1 cellular context compared by ENCODE assay signal in genomic region chr1:1929639-1930545, GRCh38.
TF ChIP-seq lines count a peak whose summit lies in the region.

No MANE protein-coding gene starts in this region.

TF ChIP-seq in H1, 55 proteins besides CTCF, POLR2A, EP300 and RAD21:
- no peak for TF ChIP-seq SP1 (IDR thresholded peaks at IDR 0.05; ENCODE audit: low read depth, low read length)
- no peak for TF ChIP-seq E2F6 (IDR thresholded peaks at IDR 0.05)
- TF ChIP-seq ZNF274 (IDR thresholded peaks at IDR 0.05; ENCODE audit: borderline replicate concordance, extremely low read depth, low read length) = no peak
- no peak for TF ChIP-seq KDM5A (IDR thresholded peaks at IDR 0.05; ENCODE audit: low read length)
- TF ChIP-seq, protein P1, sequence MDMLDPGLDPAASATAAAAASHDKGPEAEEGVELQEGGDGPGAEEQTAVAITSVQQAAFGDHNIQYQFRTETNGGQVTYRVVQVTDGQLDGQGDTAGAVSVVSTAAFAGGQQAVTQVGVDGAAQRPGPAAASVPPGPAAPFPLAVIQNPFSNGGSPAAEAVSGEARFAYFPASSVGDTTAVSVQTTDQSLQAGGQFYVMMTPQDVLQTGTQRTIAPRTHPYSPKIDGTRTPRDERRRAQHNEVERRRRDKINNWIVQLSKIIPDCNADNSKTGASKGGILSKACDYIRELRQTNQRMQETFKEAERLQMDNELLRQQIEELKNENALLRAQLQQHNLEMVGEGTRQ (IDR thresholded peaks at IDR 0.05; ENCODE audit: low read length) = no peak
- TF ChIP-seq CHD2 (IDR thresholded peaks at IDR 0.05; ENCODE audit: low read length) = no peak
- no peak for TF ChIP-seq ATF2 (IDR thresholded peaks at IDR 0.05; ENCODE audit: low read length)
- TF ChIP-seq SIX5 (IDR thresholded peaks at IDR 0.05; ENCODE audit: low read depth, low read length) = no peak
- TF ChIP-seq TEAD4 (IDR thresholded peaks at IDR 0.05; ENCODE audit: low read depth, low read length) = no peak
- TF ChIP-seq FOSL1 (IDR thresholded peaks at IDR 0.05; ENCODE audit: insufficient read depth, low read depth, low read length) = no peak
- TF ChIP-seq RNF2 (IDR thresholded peaks at IDR 0.05; ENCODE audit: borderline replicate concordance, low read depth, low read length, missing control alignments, poor library complexity, severe bottlenecking) = no peak
- TF ChIP-seq CHD1 (IDR thresholded peaks at IDR 0.05; ENCODE audit: low read depth, low read length) = no peak
- no peak for TF ChIP-seq SP2 (IDR thresholded peaks at IDR 0.05; ENCODE audit: low read length)
- TF ChIP-seq TAF1 (IDR thresholded peaks at IDR 0.05; ENCODE audit: low read depth, low read length) = no peak
- TF ChIP-seq CTBP2 (IDR thresholded peaks at IDR 0.05; ENCODE audit: borderline replicate concordance, insufficient read depth, insufficient read length, low read length) = no peak
- TF ChIP-seq TAF7 (optimal IDR thresholded peaks at IDR 0.05; ENCODE audit: borderline replicate concordance, low read depth, low read length) = no peak
- TF ChIP-seq MAFK (IDR thresholded peaks at IDR 0.05; ENCODE audit: low read depth, low read length) = no peak
- no peak for TF ChIP-seq TBP (IDR thresholded peaks at IDR 0.05; ENCODE audit: low read depth, low read length)
